In genomic region chr11:37817727-37818270, GRCh38 we compare ENCODE assay signal across 23 cellular contexts.
"Had no signal": no experiment of that assay in that cellular context is flagged by ENCODE, and none has a peak within 500 bp of the region (broad histone marks: within the 10 kb centered on the region; RNA-seq: fewer than 3 reads in every experiment).

No MANE protein-coding gene starts in this region.

- FAIRE-seq: keratinocyte, pancreas had no signal

- H3K27me3 ChIP-seq: heart right ventricle, neutrophil, pancreas, right atrium auricular region, thyroid gland, vagina had no signal

- H3K36me3 ChIP-seq: heart right ventricle, lower lobe of right lung, neutrophil, pancreas, right atrium auricular region, thyroid gland, vagina had no signal

- H3K4me3 ChIP-seq: heart right ventricle, lower lobe of right lung, pancreas, right atrium auricular region, smooth muscle cell, thyroid gland, vagina had no signal

- DNase-seq: cortex of kidney; foreskin melanocyte; glutamatergic neuron; heart right ventricle; hypothalamus; immature natural killer cell; left ventricle myocardium superior; lower lobe of right lung; natural killer cell; pancreas; stimulated activated CD4-positive, alpha-beta T cell treated with anti-CD3 and anti-CD28 coated beads, Interleukin-12 subunit alpha, Interleukin-12 subunit beta, amount 100 ng/mL, for 4 hours; stimulated activated CD4-positive, alpha-beta T cell treated with anti-CD3 and anti-CD28 coated beads, Interleukin-1b, Interleukin-23, amount 100 ng/mL, for 48 hours; stimulated activated CD4-positive, alpha-beta T cell treated with anti-CD3 and anti-CD28 coated beads, Interleukin-4, amount 100 ng/mL, for 1 hour; stimulated activated CD8-positive, alpha-beta memory T cell treated with anti-CD3 and anti-CD28 coated beads, Interleukin-4, amount 100 ng/mL, for 48 hours; stimulated activated naive CD4-positive, alpha-beta T cell; stimulated activated naive CD8-positive, alpha-beta T cell treated with anti-CD3 and anti-CD28 coated beads, Interleukin-15, amount 100 ng/mL, for 72 hours; thyroid gland; trophoblast cell had no signal
